In the genomic region with DNA sequence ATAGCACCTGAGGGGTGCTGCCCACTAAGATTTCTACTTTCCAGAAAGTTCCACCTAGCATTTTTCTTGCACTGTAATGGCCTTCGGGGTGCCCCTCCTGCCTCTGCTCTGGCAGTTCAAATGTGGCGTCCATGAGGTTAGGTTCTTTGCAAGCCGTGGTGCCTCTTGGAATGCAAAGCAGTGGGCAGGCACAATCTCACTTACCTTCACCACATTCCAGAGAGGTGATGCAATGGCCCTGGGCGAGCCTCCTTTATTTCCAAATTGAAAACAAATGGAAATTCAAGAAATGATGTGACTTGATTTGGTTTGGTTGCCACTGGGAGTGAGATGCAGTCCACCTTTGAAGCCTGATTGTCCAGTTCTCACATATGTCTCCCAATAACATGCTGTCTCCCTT, we compare ENCODE assay signal across 20 cellular contexts. TPM values are rescaled to one million over a fixed set of nuclear protein-coding genes. Genes with fewer than 3 reads are reported as not detected.
DNase-seq lines count a peak whose midpoint lies in the region; ATAC-seq and TF ChIP-seq lines count a peak whose summit lies in the region.
"Had no signal": no experiment of that assay in that cellular context is flagged by ENCODE, and none has a peak within 500 bp of the region (broad histone marks: within the 10 kb centered on the region; RNA-seq: fewer than 3 reads in every experiment).

No MANE protein-coding gene starts in this region.

- H3K9me3 ChIP-seq in RWPE2 (ENCODE audit: severe bottlenecking), result no peaks in the 10 kb centered on the region
- no peaks in the 10 kb centered on the region for H3K9me3 ChIP-seq in CD8-positive, alpha-beta T cell (ENCODE audit: low read length)
- H3K9me3 ChIP-seq: heart left ventricle, MG63 had no signal

- H3K4me3 ChIP-seq in GM23338 (no peak overlapping the region), RWPE2 (ENCODE audit: severe bottlenecking) (no peak overlapping the region), dorsolateral prefrontal cortex (no peak overlapping the region)
- H3K4me3 ChIP-seq in CD8-positive, alpha-beta T cell (ENCODE audit: low read depth, low read length), result no peak overlapping the region
- H3K4me3 ChIP-seq: heart left ventricle, MG63 had no signal

- H3K4me2 ChIP-seq in GM23338, result no peak overlapping the region

- no peaks in the 10 kb centered on the region for H4K20me1 ChIP-seq in GM23338 (replicated peaks; ENCODE audit: insufficient read depth)

- H3K9me3 Mint-ChIP-seq in GM23338, result no peaks in the 10 kb centered on the region
- H3K9me3 Mint-ChIP-seq in mesothelial cell of epicardium, result peaks cover 19% of the 10 kb centered on the region
- no peaks in the 10 kb centered on the region for H3K9me3 Mint-ChIP-seq in CD8-positive, alpha-beta T cell
- H3K9me3 Mint-ChIP-seq: activated T-helper 17 cell treated with anti-CD3 and anti-CD28 coated beads, Interleukin-2, amount 50 U/mL, for 72 hours; natural killer cell treated with Interleukin-12 subunit alpha and Interleukin-12 subunit beta and Interleukin-15 and Interleukin-18, amount 100 ng/mL, for 72 hours had no signal

- H3K4me1 ChIP-seq in GM23338 (ENCODE audit: insufficient read depth) (peaks cover 11% of the 10 kb centered on the region; the same call in 1 of the 2 replicates), RWPE2 (ENCODE audit: insufficient read depth, poor library complexity, severe bottlenecking) (no peaks in the 10 kb centered on the region)
- H3K4me1 ChIP-seq in CD8-positive, alpha-beta T cell (ENCODE audit: insufficient read depth, low read length), result no peaks in the 10 kb centered on the region
- H3K4me1 ChIP-seq: heart left ventricle had no signal

- POLR2A ChIA-PET in CD8-positive, alpha-beta T cell (lab: Charles Lee), result no interaction called here

- CTCF ChIA-PET in CD8-positive, alpha-beta T cell (lab: Charles Lee), result no interaction called here

- H3K36me3 ChIP-seq in GM23338 (ENCODE audit: insufficient read depth), result no peaks in the 10 kb centered on the region
- no peaks in the 10 kb centered on the region for H3K36me3 ChIP-seq in RWPE2 (ENCODE audit: low read depth)
- H3K36me3 ChIP-seq in CD8-positive, alpha-beta T cell (ENCODE audit: insufficient read depth, low read length), result no peaks in the 10 kb centered on the region
- H3K36me3 ChIP-seq: heart left ventricle, MG63 had no signal

- H3K27me3 ChIP-seq in GM23338 (ENCODE audit: insufficient read depth), result no peaks in the 10 kb centered on the region
- no peaks in the 10 kb centered on the region for H3K27me3 ChIP-seq in RWPE2 (ENCODE audit: insufficient read depth, poor library complexity, severe bottlenecking)
- H3K27me3 ChIP-seq in CD8-positive, alpha-beta T cell (ENCODE audit: insufficient read depth, low read length), result peaks cover 4% of the 10 kb centered on the region
- H3K27me3 ChIP-seq in dorsolateral prefrontal cortex, result peaks cover 0 to 24% (median 0%) of the 10 kb centered on the region in 45 donors
- H3K27me3 ChIP-seq: MG63 had no signal

- ATAC-seq in GM23338 (peak; percentile 87), RWPE2 (ENCODE audit: low read depth) (peak; percentile 70; the same call in 2 of the 3 replicates), GM18909 (IDR thresholded peaks at IDR 0.05; ENCODE audit: poor library complexity, unreplicated experiment) (no peak)
- ATAC-seq in CD8-positive, alpha-beta T cell, result no peak
- ATAC-seq: activated T-helper 17 cell treated with anti-CD3 and anti-CD28 coated beads, Interleukin-2, amount 50 U/mL, for 72 hours; heart left ventricle; natural killer cell treated with Interleukin-12 subunit alpha and Interleukin-12 subunit beta and Interleukin-15 and Interleukin-18, amount 100 ng/mL, for 72 hours had no signal

- H3K9me2 ChIP-seq in GM23338 (ENCODE audit: insufficient read depth), result no peaks in the 10 kb centered on the region; the same call in 1 of the 2 replicates

- peak overlapping the region; percentile 38; the same call in 1 of the 2 replicates for H3K27ac Mint-ChIP-seq in GM23338
- H3K27ac Mint-ChIP-seq in mesothelial cell of epicardium, result peak overlapping the region; percentile 75
- H3K27ac Mint-ChIP-seq in CD8-positive, alpha-beta T cell, result no peak overlapping the region
- H3K27ac Mint-ChIP-seq: activated naive CD8-positive, alpha-beta T cell; activated T-helper 17 cell treated with anti-CD3 and anti-CD28 coated beads, Interleukin-2, amount 50 U/mL, for 72 hours; natural killer cell treated with Interleukin-12 subunit alpha and Interleukin-12 subunit beta and Interleukin-15 and Interleukin-18, amount 100 ng/mL, for 72 hours had no signal

- H3K4me3 Mint-ChIP-seq in GM23338 (no peak overlapping the region), mesothelial cell of epicardium (no peak overlapping the region)
- no peak overlapping the region for H3K4me3 Mint-ChIP-seq in CD8-positive, alpha-beta T cell
- H3K4me3 Mint-ChIP-seq: activated naive CD8-positive, alpha-beta T cell; activated T-helper 17 cell treated with anti-CD3 and anti-CD28 coated beads, Interleukin-2, amount 50 U/mL, for 72 hours; natural killer cell treated with Interleukin-12 subunit alpha and Interleukin-12 subunit beta and Interleukin-15 and Interleukin-18, amount 100 ng/mL, for 72 hours had no signal

- DNase-seq in GM23338 (ENCODE audit: low spot score) (peak; percentile 78), RWPE2 (ENCODE audit: low spot score) (no peak), iPS DF 19.7 (ENCODE audit: low read depth, low spot score) (peak; percentile 45), mesothelial cell of epicardium (ENCODE audit: low spot score in 2 of 2, unreplicated experiment in 2 of 2) (no peak), MV-4-11 (lab: John Stamatoyannopoulos, UW) (no peak), dorsolateral prefrontal cortex (no peak)
- DNase-seq in CD8-positive, alpha-beta T cell, result no peak
- DNase-seq: ACHN; activated CD4-positive, alpha-beta T cell treated with anti-CD3 and anti-CD28 coated beads, Interleukin-2, amount 50 U/mL, for 1 hour; heart left ventricle; IMR-90; MG63; NCI-H146; NCI-H774; T-helper 2 cell had no signal

- no peaks in the 10 kb centered on the region for H3F3A ChIP-seq in GM23338 (replicated peaks; ENCODE audit: low read depth)

- no peaks in the 10 kb centered on the region for H3K79me2 ChIP-seq in GM23338 (replicated peaks; ENCODE audit: insufficient read depth)

- TF ChIP-seq CTCF in GM23338 (conservative IDR thresholded peaks at IDR 0.05; ENCODE audit: low read depth in 2 of 2), result no peak
- TF ChIP-seq CTCF in RWPE2 (IDR thresholded peaks at IDR 0.05; ENCODE audit: poor library complexity, severe bottlenecking), result no peak
- no peak for TF ChIP-seq CTCF in mesothelial cell of epicardium (IDR thresholded peaks at IDR 0.05; ENCODE audit: unreplicated experiment)
- no peak for TF ChIP-seq CTCF in CD8-positive, alpha-beta T cell (IDR thresholded peaks at IDR 0.05)
- TF ChIP-seq CTCF in dorsolateral prefrontal cortex (IDR thresholded peaks at IDR 0.05 in 54 of 56, conservative IDR thresholded peaks at IDR 0.05 in 2 of 56; ENCODE audit: low read depth in 1 of 56, partially characterized antibody in 56 of 56), result no peak

- H2AFZ ChIP-seq in GM23338, result peak overlapping the region; percentile 45; the same call in 1 of the 2 replicates

- H3K27ac ChIP-seq in GM23338 (ENCODE audit: low read depth), result no peak overlapping the region
- no peak overlapping the region for H3K27ac ChIP-seq in RWPE2 (ENCODE audit: poor library complexity, severe bottlenecking)
- H3K27ac ChIP-seq in CD8-positive, alpha-beta T cell (ENCODE audit: low read depth, low read length), result no peak overlapping the region
- H3K27ac ChIP-seq in dorsolateral prefrontal cortex, result no peak overlapping the region
- H3K27ac ChIP-seq: heart left ventricle, VCaP had no signal

- H3K27me3 Mint-ChIP-seq in GM23338 (ENCODE audit: insufficient read depth, low read depth, poor library complexity) (peaks cover 1% of the 10 kb centered on the region), mesothelial cell of epicardium (ENCODE audit: low read depth) (peaks cover 10% of the 10 kb centered on the region)
- H3K27me3 Mint-ChIP-seq in CD8-positive, alpha-beta T cell (ENCODE audit: low read depth), result peaks cover 31% of the 10 kb centered on the region

- H3K36me3 Mint-ChIP-seq in GM23338 (ENCODE audit: low read depth), result no peaks in the 10 kb centered on the region
- H3K36me3 Mint-ChIP-seq in mesothelial cell of epicardium, result no peaks in the 10 kb centered on the region
- no peaks in the 10 kb centered on the region for H3K36me3 Mint-ChIP-seq in CD8-positive, alpha-beta T cell
- H3K36me3 Mint-ChIP-seq: activated naive CD8-positive, alpha-beta T cell; natural killer cell treated with Interleukin-12 subunit alpha and Interleukin-12 subunit beta and Interleukin-15 and Interleukin-18, amount 100 ng/mL, for 72 hours had no signal

- intact Hi-C loops in CD8-positive, alpha-beta T cell (cut with DNase I, micrococcal nuclease), result no loop called here
- intact Hi-C loops in dorsolateral prefrontal cortex (cut with DNase I), result no loop called here

- H3K4me1 Mint-ChIP-seq in GM23338, result peaks cover 21% of the 10 kb centered on the region
- H3K4me1 Mint-ChIP-seq in mesothelial cell of epicardium, result peaks cover 19% of the 10 kb centered on the region
- no peaks in the 10 kb centered on the region for H3K4me1 Mint-ChIP-seq in CD8-positive, alpha-beta T cell (ENCODE audit: low read depth)
- H3K4me1 Mint-ChIP-seq: activated T-helper 17 cell treated with anti-CD3 and anti-CD28 coated beads, Interleukin-2, amount 50 U/mL, for 72 hours had no signal

TF ChIP-seq in GM23338, 12 proteins besides CTCF, POLR2A, EP300 and RAD21 (continues in another document):
- TF ChIP-seq CREB1 (CRISPR knock-in tag; IDR thresholded peaks at IDR 0.05; ENCODE audit: low read depth), result no peak
- no peak for TF ChIP-seq STAT1 (IDR thresholded peaks at IDR 0.05; ENCODE audit: unreplicated experiment)
- TF ChIP-seq ZNF331 (CRISPR knock-in tag; IDR thresholded peaks at IDR 0.05; ENCODE audit: low read depth), result no peak
- TF ChIP-seq, protein P1, sequence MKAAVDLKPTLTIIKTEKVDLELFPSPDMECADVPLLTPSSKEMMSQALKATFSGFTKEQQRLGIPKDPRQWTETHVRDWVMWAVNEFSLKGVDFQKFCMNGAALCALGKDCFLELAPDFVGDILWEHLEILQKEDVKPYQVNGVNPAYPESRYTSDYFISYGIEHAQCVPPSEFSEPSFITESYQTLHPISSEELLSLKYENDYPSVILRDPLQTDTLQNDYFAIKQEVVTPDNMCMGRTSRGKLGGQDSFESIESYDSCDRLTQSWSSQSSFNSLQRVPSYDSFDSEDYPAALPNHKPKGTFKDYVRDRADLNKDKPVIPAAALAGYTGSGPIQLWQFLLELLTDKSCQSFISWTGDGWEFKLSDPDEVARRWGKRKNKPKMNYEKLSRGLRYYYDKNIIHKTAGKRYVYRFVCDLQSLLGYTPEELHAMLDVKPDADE (IDR thresholded peaks at IDR 0.05), result no peak
- TF ChIP-seq JUNB (IDR thresholded peaks at IDR 0.05; ENCODE audit: unreplicated experiment), result no peak
- no peak for TF ChIP-seq ZNF114 (CRISPR knock-in tag; IDR thresholded peaks at IDR 0.05)
- no peak for TF ChIP-seq EZH2phosphoT487 (IDR thresholded peaks at IDR 0.05; ENCODE audit: unreplicated experiment)

RNA-seq across cellular contexts. Expression of gene FGF9, which starts 46.9 kb away (rescaled TPM):
- 0.08 TPM in 1 of 2 replicates, not detected in the other for total RNA-seq in GM23338 (2014; rRNA removed; shearing (Covaris generic))
- 0.27 TPM in 1 of 2 replicates, not detected in the other for polyA plus RNA-seq in GM23338 (2016; fragmentation: Nextera tagmentation; extraction: Ambion mirVana)
- total RNA-seq in mesothelial cell of epicardium (17.3 to 20.9 TPM (median 17.8 TPM) in 3 replicates), dorsolateral prefrontal cortex (10 to 100 TPM in 99 of 120 experiments, 1 to 10 TPM in 21; 4.4 to 25.3 (median 14.5) TPM)
- 1 to 10 TPM; 7.6 to 8.2 TPM for total RNA-seq in CD8-positive, alpha-beta T cell

Comparison
In these comparisons a context has a peak if more than half of its experiments do, and no peak if none do; other contexts are left out.
1. ATAC-seq: peak in GM23338 (single experiment) and RWPE2 (single experiment); none in CD8-positive, alpha-beta T cell (single experiment) and GM18909 (single experiment).
2. DNase-seq: peak in GM23338 (single experiment) and iPS DF 19.7 (single experiment); none in RWPE2 (single experiment), mesothelial cell of epicardium (0 of 2), MV-4-11 (single experiment), CD8-positive, alpha-beta T cell (0 of 7) and dorsolateral prefrontal cortex (0 of 10).